Comparison of ENCODE assay signal across 12 cellular contexts in the genomic region with DNA sequence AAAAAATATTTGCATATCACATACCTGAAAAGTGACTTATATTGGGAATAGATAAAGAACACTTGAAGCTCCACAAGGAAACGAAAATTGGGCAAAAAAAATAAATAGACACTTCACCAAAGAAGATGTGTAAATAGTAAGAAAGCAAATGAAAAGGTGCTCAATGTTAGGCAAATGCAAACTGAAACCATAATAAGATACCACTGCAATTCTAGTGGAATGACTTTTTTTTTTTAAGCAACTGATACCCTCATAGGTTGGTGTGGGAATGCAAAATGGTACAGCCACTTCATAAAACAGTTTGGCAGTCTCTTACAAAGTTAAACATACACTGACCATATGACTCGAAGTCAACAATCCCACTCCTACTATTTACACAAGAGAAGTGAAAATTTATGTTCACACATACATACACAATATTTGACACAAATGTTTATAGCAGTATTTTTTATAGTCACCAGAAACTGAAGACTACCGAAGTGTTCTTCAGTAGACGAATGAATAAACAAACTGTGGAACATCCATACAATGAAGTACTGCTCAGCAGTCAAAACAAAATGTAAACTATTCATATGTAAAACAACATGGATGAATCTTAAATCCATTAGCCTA.
A peak's percentile ranks its signal among the peaks of the same experiment; 100 is the strongest.
DNase-seq lines count a peak whose midpoint lies in the region; ATAC-seq lines count a peak whose summit lies in the region.
"Had no signal": no experiment of that assay in that cellular context is flagged by ENCODE, and none has a peak within 500 bp of the region (broad histone marks: within the 10 kb centered on the region; RNA-seq: fewer than 3 reads in every experiment).

No MANE protein-coding gene starts in this region.

- no peak for ATAC-seq in GM18907 (IDR thresholded peaks at IDR 0.05; ENCODE audit: unreplicated experiment)

- DNase-seq in NCI-H510A treated with DMSO at 0.1 percent for 48 hours (lab: John Stamatoyannopoulos, UW) (peak; percentile 72), NCI-H510A (lab: John Stamatoyannopoulos, UW) (no peak), NCI-H2029 (lab: John Stamatoyannopoulos, UW) (peak; percentile 17), NCI-H2196 treated with DMSO at 0.1 percent for 48 hours (lab: John Stamatoyannopoulos, UW; ENCODE audit: unreplicated experiment) (peak; percentile 29), NOMO-1 treated with DMSO at 0.1 percent for 48 hours (lab: John Stamatoyannopoulos, UW; ENCODE audit: unreplicated experiment) (no peak)
- no peak for DNase-seq in activated naive CD4-positive, alpha-beta T cell treated with Interleukin-2 at 50 U/mL for 16 hours
- DNase-seq: ACHN; BE2C; C1 segment of cervical spinal cord; CD4-positive, CD25-positive, alpha-beta regulatory T cell; GM23248 had no signal

Comparison
In these comparisons a context has a peak if more than half of its experiments do, and no peak if none do; other contexts are left out.
1. DNase-seq: peak in NCI-H510A treated with DMSO at 0.1 percent for 48 hours (single experiment), NCI-H2029 (single experiment) and NCI-H2196 treated with DMSO at 0.1 percent for 48 hours (single experiment); none in NCI-H510A (single experiment), NOMO-1 treated with DMSO at 0.1 percent for 48 hours (single experiment) and activated naive CD4-positive, alpha-beta T cell treated with Interleukin-2 at 50 U/mL for 16 hours (single experiment).